2 cellular contexts compared by ENCODE assay signal in the genomic region with DNA sequence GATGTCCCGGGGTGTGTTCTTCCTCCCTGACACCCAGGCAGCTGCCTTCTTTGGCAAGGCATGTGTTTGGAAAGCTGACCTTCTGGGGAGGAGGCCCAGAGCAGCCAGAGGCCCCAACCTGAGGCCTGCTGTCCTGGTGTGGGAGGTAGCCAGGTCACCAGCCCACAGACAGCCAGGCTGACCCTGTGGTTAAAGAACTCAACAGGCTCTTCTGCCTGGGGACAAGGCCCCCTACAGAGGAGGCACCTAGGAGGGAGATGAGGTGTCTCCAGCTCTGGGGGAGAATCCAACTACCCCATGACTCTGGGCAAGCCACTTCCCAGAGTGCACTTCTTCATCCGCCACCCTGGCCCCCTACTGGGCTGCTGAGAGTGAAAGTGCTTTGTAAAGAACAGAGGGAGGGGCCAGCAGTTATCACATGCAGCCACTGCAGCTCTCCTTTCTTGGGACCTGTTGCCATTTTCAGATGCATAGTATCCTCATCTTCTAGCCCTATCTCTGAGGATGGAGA.
TF ChIP-seq lines count a peak whose summit lies in the region.

No MANE protein-coding gene starts in this region.

TF ChIP-seq in HEK293, 187 proteins besides CTCF, POLR2A, EP300 and RAD21 (continued from another document and continues in another):
- TF ChIP-seq ZNF76 (tag by site-specific recombination; IDR thresholded peaks at IDR 0.05; ENCODE audit: borderline replicate concordance, low read depth) (peak; percentile 71), SCRT1 (tag by site-specific recombination; IDR thresholded peaks at IDR 0.05; ENCODE audit: borderline replicate concordance) (peak; percentile 93), ZSCAN30 (tag by site-specific recombination; IDR thresholded peaks at IDR 0.05) (no peak), ZNF202 (tag by site-specific recombination; IDR thresholded peaks at IDR 0.05; ENCODE audit: borderline replicate concordance) (no peak), WT1 (tag by site-specific recombination; IDR thresholded peaks at IDR 0.05) (peak; percentile 29; the same call in 1 of the 2 replicates), ZNF555 (tag by site-specific recombination; conservative IDR thresholded peaks at IDR 0.05) (no peak), ZBTB17 (tag by site-specific recombination; IDR thresholded peaks at IDR 0.05) (peak; percentile 16; the same call in 1 of the 2 replicates), YY1 (tag by site-specific recombination; IDR thresholded peaks at IDR 0.05) (0 out of 2 replicates have a peak, but pooled peaks have one; percentile 11), ZNF707 (tag by site-specific recombination; IDR thresholded peaks at IDR 0.05) (no peak), GLIS1 (tag by site-specific recombination; IDR thresholded peaks at IDR 0.05) (peak; percentile 99), KLF1 (tag by site-specific recombination; IDR thresholded peaks at IDR 0.05) (peak; percentile 28; the same call in 1 of the 2 replicates), ZNF335 (tag by site-specific recombination; conservative IDR thresholded peaks at IDR 0.05) (no peak), ZFHX2 (tag by site-specific recombination; conservative IDR thresholded peaks at IDR 0.05) (peak; percentile 58), PRDM6 (tag by site-specific recombination; IDR thresholded peaks at IDR 0.05) (no peak), FEZF1 (tag by site-specific recombination; IDR thresholded peaks at IDR 0.05) (no peak), GLIS2 (tag by site-specific recombination; IDR thresholded peaks at IDR 0.05) (peak; percentile 31; the same call in 1 of the 2 replicates), SP7 (tag by site-specific recombination; IDR thresholded peaks at IDR 0.05) (peak; percentile 49), ZNF24 (tag by site-specific recombination; IDR thresholded peaks at IDR 0.05) (no peak), GFI1B (tag by site-specific recombination; IDR thresholded peaks at IDR 0.05) (no peak), KLF8 (tag by site-specific recombination; IDR thresholded peaks at IDR 0.05) (0 out of 2 replicates have a peak, but pooled peaks have one; percentile 17), ZNF704 (tag by site-specific recombination; IDR thresholded peaks at IDR 0.05) (no peak), ZNF394 (tag by site-specific recombination; IDR thresholded peaks at IDR 0.05; ENCODE audit: borderline replicate concordance) (no peak), ZNF169 (tag by site-specific recombination; IDR thresholded peaks at IDR 0.05) (no peak), OSR2 (tag by site-specific recombination; IDR thresholded peaks at IDR 0.05) (peak; percentile 11; the same call in 1 of the 2 replicates)
- TF ChIP-seq, protein P1, sequence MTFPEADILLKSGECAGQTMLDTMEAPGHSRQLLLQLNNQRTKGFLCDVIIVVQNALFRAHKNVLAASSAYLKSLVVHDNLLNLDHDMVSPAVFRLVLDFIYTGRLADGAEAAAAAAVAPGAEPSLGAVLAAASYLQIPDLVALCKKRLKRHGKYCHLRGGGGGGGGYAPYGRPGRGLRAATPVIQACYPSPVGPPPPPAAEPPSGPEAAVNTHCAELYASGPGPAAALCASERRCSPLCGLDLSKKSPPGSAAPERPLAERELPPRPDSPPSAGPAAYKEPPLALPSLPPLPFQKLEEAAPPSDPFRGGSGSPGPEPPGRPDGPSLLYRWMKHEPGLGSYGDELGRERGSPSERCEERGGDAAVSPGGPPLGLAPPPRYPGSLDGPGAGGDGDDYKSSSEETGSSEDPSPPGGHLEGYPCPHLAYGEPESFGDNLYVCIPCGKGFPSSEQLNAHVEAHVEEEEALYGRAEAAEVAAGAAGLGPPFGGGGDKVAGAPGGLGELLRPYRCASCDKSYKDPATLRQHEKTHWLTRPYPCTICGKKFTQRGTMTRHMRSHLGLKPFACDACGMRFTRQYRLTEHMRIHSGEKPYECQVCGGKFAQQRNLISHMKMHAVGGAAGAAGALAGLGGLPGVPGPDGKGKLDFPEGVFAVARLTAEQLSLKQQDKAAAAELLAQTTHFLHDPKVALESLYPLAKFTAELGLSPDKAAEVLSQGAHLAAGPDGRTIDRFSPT (tag by site-specific recombination; IDR thresholded peaks at IDR 0.05): no peak
- TF ChIP-seq, protein P2, sequence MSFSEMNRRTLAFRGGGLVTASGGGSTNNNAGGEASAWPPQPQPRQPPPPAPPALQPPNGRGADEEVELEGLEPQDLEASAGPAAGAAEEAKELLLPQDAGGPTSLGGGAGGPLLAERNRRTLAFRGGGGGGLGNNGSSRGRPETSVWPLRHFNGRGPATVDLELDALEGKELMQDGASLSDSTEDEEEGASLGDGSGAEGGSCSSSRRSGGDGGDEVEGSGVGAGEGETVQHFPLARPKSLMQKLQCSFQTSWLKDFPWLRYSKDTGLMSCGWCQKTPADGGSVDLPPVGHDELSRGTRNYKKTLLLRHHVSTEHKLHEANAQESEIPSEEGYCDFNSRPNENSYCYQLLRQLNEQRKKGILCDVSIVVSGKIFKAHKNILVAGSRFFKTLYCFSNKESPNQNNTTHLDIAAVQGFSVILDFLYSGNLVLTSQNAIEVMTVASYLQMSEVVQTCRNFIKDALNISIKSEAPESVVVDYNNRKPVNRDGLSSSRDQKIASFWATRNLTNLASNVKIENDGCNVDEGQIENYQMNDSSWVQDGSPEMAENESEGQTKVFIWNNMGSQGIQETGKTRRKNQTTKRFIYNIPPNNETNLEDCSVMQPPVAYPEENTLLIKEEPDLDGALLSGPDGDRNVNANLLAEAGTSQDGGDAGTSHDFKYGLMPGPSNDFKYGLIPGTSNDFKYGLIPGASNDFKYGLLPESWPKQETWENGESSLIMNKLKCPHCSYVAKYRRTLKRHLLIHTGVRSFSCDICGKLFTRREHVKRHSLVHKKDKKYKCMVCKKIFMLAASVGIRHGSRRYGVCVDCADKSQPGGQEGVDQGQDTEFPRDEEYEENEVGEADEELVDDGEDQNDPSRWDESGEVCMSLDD (tag by site-specific recombination; IDR thresholded peaks at IDR 0.05): no peak; the same call in 1 of the 2 replicates

TF ChIP-seq in HepG2, 621 proteins besides CTCF, POLR2A, EP300 and RAD21 (continued from another document and continues in another):
- peak; percentile 46; the same call in 1 of the 2 replicates for TF ChIP-seq TAF1 (CRISPR knock-in tag; IDR thresholded peaks at IDR 0.05)
- TF ChIP-seq HOXA7 (CRISPR knock-in tag; IDR thresholded peaks at IDR 0.05): no peak
- no peak for TF ChIP-seq ZNF766 (CRISPR knock-in tag; IDR thresholded peaks at IDR 0.05; ENCODE audit: borderline replicate concordance)
- TF ChIP-seq, protein P3, sequence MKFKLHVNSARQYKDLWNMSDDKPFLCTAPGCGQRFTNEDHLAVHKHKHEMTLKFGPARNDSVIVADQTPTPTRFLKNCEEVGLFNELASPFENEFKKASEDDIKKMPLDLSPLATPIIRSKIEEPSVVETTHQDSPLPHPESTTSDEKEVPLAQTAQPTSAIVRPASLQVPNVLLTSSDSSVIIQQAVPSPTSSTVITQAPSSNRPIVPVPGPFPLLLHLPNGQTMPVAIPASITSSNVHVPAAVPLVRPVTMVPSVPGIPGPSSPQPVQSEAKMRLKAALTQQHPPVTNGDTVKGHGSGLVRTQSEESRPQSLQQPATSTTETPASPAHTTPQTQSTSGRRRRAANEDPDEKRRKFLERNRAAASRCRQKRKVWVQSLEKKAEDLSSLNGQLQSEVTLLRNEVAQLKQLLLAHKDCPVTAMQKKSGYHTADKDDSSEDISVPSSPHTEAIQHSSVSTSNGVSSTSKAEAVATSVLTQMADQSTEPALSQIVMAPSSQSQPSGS (CRISPR knock-in tag; IDR thresholded peaks at IDR 0.05): peak; percentile 52; the same call in 1 of the 2 replicates
- no peak for TF ChIP-seq ZNF512B (CRISPR knock-in tag; IDR thresholded peaks at IDR 0.05; ENCODE audit: borderline replicate concordance)
- no peak for TF ChIP-seq ARNT (IDR thresholded peaks at IDR 0.05)
- TF ChIP-seq, protein P4, sequence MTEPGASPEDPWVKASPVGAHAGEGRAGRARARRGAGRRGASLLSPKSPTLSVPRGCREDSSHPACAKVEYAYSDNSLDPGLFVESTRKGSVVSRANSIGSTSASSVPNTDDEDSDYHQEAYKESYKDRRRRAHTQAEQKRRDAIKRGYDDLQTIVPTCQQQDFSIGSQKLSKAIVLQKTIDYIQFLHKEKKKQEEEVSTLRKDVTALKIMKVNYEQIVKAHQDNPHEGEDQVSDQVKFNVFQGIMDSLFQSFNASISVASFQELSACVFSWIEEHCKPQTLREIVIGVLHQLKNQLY (CRISPR knock-in tag; IDR thresholded peaks at IDR 0.05): no peak
- TF ChIP-seq, protein P5, sequence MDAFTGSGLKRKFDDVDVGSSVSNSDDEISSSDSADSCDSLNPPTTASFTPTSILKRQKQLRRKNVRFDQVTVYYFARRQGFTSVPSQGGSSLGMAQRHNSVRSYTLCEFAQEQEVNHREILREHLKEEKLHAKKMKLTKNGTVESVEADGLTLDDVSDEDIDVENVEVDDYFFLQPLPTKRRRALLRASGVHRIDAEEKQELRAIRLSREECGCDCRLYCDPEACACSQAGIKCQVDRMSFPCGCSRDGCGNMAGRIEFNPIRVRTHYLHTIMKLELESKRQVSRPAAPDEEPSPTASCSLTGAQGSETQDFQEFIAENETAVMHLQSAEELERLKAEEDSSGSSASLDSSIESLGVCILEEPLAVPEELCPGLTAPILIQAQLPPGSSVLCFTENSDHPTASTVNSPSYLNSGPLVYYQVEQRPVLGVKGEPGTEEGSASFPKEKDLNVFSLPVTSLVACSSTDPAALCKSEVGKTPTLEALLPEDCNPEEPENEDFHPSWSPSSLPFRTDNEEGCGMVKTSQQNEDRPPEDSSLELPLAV (CRISPR knock-in tag; conservative IDR thresholded peaks at IDR 0.05; ENCODE audit: low read depth): no peak
- TF ChIP-seq, protein P6, sequence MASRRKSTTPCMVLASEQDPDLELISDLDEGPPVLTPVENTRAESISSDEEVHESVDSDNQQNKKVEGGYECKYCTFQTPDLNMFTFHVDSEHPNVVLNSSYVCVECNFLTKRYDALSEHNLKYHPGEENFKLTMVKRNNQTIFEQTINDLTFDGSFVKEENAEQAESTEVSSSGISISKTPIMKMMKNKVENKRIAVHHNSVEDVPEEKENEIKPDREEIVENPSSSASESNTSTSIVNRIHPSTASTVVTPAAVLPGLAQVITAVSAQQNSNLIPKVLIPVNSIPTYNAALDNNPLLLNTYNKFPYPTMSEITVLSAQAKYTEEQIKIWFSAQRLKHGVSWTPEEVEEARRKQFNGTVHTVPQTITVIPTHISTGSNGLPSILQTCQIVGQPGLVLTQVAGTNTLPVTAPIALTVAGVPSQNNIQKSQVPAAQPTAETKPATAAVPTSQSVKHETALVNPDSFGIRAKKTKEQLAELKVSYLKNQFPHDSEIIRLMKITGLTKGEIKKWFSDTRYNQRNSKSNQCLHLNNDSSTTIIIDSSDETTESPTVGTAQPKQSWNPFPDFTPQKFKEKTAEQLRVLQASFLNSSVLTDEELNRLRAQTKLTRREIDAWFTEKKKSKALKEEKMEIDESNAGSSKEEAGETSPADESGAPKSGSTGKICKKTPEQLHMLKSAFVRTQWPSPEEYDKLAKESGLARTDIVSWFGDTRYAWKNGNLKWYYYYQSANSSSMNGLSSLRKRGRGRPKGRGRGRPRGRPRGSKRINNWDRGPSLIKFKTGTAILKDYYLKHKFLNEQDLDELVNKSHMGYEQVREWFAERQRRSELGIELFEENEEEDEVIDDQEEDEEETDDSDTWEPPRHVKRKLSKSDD (CRISPR knock-in tag; IDR thresholded peaks at IDR 0.05; ENCODE audit: low read depth): no peak
- no peak for TF ChIP-seq SIX4 (CRISPR knock-in tag; IDR thresholded peaks at IDR 0.05)
- TF ChIP-seq NAIF1 (CRISPR knock-in tag; IDR thresholded peaks at IDR 0.05; ENCODE audit: borderline replicate concordance): no peak
- TF ChIP-seq KMT2A (CRISPR knock-in tag; IDR thresholded peaks at IDR 0.05): no peak
- no peak for TF ChIP-seq ZNF800 (CRISPR knock-in tag; IDR thresholded peaks at IDR 0.05)
- no peak for TF ChIP-seq PCBP1 (IDR thresholded peaks at IDR 0.05; ENCODE audit: borderline replicate concordance, low read depth, low read length)
- TF ChIP-seq XRCC5 (optimal IDR thresholded peaks at IDR 0.05; ENCODE audit: low read length): peak; percentile 46
- TF ChIP-seq HNRNPLL (IDR thresholded peaks at IDR 0.05; ENCODE audit: low read depth, low read length, poor library complexity, severe bottlenecking): no peak
- no peak for TF ChIP-seq ZNF547 (CRISPR knock-in tag; IDR thresholded peaks at IDR 0.05)
- TF ChIP-seq CEBPB (IDR thresholded peaks at IDR 0.05; ENCODE audit: borderline replicate concordance, low read depth, low read length): no peak
- no peak for TF ChIP-seq ZNF138 (CRISPR knock-in tag; IDR thresholded peaks at IDR 0.05; ENCODE audit: low read depth)
